ENCODE assay signal across 10 cellular contexts in genomic region chr1:14968251-14968812, GRCh38.
DNase-seq lines count a peak whose midpoint lies in the region; FAIRE-seq and TF ChIP-seq lines count a peak whose summit lies in the region.
"Had no signal": no experiment of that assay in that cellular context is flagged by ENCODE, and none has a peak within 500 bp of the region (broad histone marks: within the 10 kb centered on the region; RNA-seq: fewer than 3 reads in every experiment).

No MANE protein-coding gene starts in this region.

- H3K27ac ChIP-seq in SJSA1 (peak overlapping the region; percentile 5; the same call in 1 of the 2 replicates), fibroblast of lung (ENCODE audit: insufficient read depth, low read length) (peak overlapping the region; percentile 84)

- peak overlapping the region; percentile 31 for H3K27ac Mint-ChIP-seq in neural crest cell (ENCODE audit: unreplicated experiment)

- H3K9ac ChIP-seq in fibroblast of lung (ENCODE audit: insufficient read depth, low read length): no peak overlapping the region

- H3K4me1 ChIP-seq in SJSA1 (replicated peaks) (peaks cover 51% of the 10 kb centered on the region), fibroblast of lung (ENCODE audit: control insufficient read depth, extremely low read depth, insufficient read depth, low read length) (peaks cover 25% of the 10 kb centered on the region)

- peak; percentile 83 for DNase-seq in AG08396 (ENCODE audit: low spot score)
- DNase-seq in SJSA1 (ENCODE audit: low read depth in 1 of 2, low spot score in 2 of 2): peak; percentile 64 to 78
- DNase-seq in fibroblast of lung (ENCODE audit: low read depth in 2 of 2): peak; percentile 84 to 91
- DNase-seq in neural crest cell (ENCODE audit: low read depth, low spot score): peak; percentile 43
- no peak for DNase-seq in germinal center (ENCODE audit: low spot score)
- no peak for DNase-seq in SIG-M5 treated with dmso at 0.1 percent for 504 hours (lab: John Stamatoyannopoulos, UW; ENCODE audit: unreplicated experiment)
- DNase-seq in urothelium cell line (ENCODE audit: low spot score): no peak
- DNase-seq in activated gamma-delta T cell treated with Interleukin-2 at 50 U/mL for 16 hours: no peak
- DNase-seq: erythroblast had no signal

- H4K20me1 ChIP-seq in fibroblast of lung (ENCODE audit: control insufficient read depth, extremely low read depth, insufficient read depth, low read length): no peaks in the 10 kb centered on the region

- H3K36me3 ChIP-seq in SJSA1 (peaks cover 7% of the 10 kb centered on the region), fibroblast of lung (ENCODE audit: control insufficient read depth, insufficient read depth, low read length) (no peaks in the 10 kb centered on the region)

- H3K4me1 Mint-ChIP-seq in neural crest cell: peaks cover 38% of the 10 kb centered on the region

- H3K4me3 Mint-ChIP-seq in neural crest cell: peak overlapping the region; percentile 24

- H3K27me3 Mint-ChIP-seq in neural crest cell (ENCODE audit: low read depth): no peaks in the 10 kb centered on the region

- H3K27me3 ChIP-seq in SJSA1 (replicated peaks): no peaks in the 10 kb centered on the region
- H3K27me3 ChIP-seq in fibroblast of lung (ENCODE audit: control insufficient read depth, insufficient read depth, low read length): no peaks in the 10 kb centered on the region

- H2AFZ ChIP-seq in fibroblast of lung (ENCODE audit: low read length): peak overlapping the region; percentile 19

- no peak for FAIRE-seq in urothelium cell line (lab: Jason Lieb, UNC)

- no peak for TF ChIP-seq CTCF in fibroblast of lung (conservative IDR thresholded peaks at IDR 0.05 in 1 of 2, IDR thresholded peaks at IDR 0.05 in 1 of 2; ENCODE audit: low read depth in 1 of 2, low read length in 2 of 2)
- TF ChIP-seq CTCF in neural crest cell (conservative IDR thresholded peaks at IDR 0.05): no peak

- peak overlapping the region; percentile 48 for H3K4me2 ChIP-seq in fibroblast of lung (ENCODE audit: extremely low read depth, insufficient read depth, low read length)

- no peaks in the 10 kb centered on the region for H3K9me3 Mint-ChIP-seq in neural crest cell

- H3K36me3 Mint-ChIP-seq in neural crest cell (ENCODE audit: low read depth): peaks cover 2% of the 10 kb centered on the region
- H3K36me3 Mint-ChIP-seq: T-cell had no signal

- peaks cover 6% of the 10 kb centered on the region for H3K79me2 ChIP-seq in fibroblast of lung (ENCODE audit: control insufficient read depth, insufficient read depth, low read length)

- H3K4me3 ChIP-seq in SJSA1 (no peak overlapping the region), fibroblast of lung (replicated peaks in 1 of 4; ENCODE audit: control extremely low read depth in 1 of 4, insufficient read depth in 1 of 4, low read depth in 3 of 4, low read length in 4 of 4) (no peak overlapping the region)

- H3K9me3 ChIP-seq in SJSA1 (replicated peaks) (no peaks in the 10 kb centered on the region), fibroblast of lung (ENCODE audit: control insufficient read depth, insufficient read depth, low read depth, low read length) (no peaks in the 10 kb centered on the region)

Comparison
In these comparisons a context has a peak if more than half of its experiments do, and no peak if none do; other contexts are left out.
1. DNase-seq: peak in AG08396 (single experiment), SJSA1 (2 of 2), fibroblast of lung (2 of 2) and neural crest cell (single experiment); none in germinal center (single experiment), SIG-M5 treated with dmso at 0.1 percent for 504 hours (single experiment), urothelium cell line (single experiment) and activated gamma-delta T cell treated with Interleukin-2 at 50 U/mL for 16 hours (single experiment).